In the genomic region with DNA sequence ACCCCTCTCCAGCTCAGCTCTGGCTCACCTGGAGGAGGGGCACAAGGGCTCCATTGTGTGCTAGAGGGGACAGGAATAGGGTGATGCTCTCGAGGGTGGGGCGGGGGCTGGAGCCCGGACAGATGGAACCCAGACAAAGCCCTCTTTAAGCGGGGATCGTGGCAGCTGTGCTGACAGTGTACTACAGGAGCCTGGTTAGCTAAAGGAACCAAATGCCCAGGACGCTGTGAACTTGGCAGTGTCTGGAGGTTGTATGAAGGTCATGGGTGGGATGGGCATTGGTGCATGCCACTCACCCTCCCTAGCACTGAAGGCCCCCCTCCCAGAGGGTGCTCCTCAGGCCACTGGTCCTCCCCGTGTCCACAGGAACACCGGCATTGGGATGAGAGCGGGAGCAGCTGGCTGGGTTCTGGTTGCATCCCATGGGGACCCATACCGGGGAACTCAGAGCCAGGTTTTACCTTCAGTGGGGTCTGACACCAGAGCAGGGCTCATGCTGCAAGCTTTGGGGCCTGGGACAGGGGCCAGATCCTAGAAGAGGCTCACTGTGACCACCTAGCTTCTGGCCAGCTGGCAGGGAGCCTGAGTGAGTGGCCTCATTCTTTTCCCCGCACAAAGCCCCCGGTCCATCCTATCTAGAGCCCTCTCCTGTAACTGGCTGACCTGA, we compare ENCODE assay signal across 16 cellular contexts. TPM values are rescaled to one million over a fixed set of nuclear protein-coding genes. Genes with fewer than 3 reads are reported as not detected.
DNase-seq lines count a peak whose midpoint lies in the region; ATAC-seq lines count a peak whose summit lies in the region.
"Had no signal": no experiment of that assay in that cellular context is flagged by ENCODE, and none has a peak within 500 bp of the region (broad histone marks: within the 10 kb centered on the region; RNA-seq: fewer than 3 reads in every experiment).

No MANE protein-coding gene starts in this region.

- H3K36me3 ChIP-seq in H7 (replicated peaks; ENCODE audit: control insufficient read depth, insufficient read depth, low read length) = no peaks in the 10 kb centered on the region
- H3K36me3 ChIP-seq: gastroesophageal sphincter had no signal

- peak overlapping the region; percentile 95 for H3K27ac ChIP-seq in cingulate gyrus (ENCODE audit: low read depth, low read length)
- H3K27ac ChIP-seq: gastroesophageal sphincter had no signal

- no peak overlapping the region for H3K4me3 ChIP-seq in H7 (ENCODE audit: insufficient read depth, low read depth, low read length)
- H3K4me3 ChIP-seq: gastroesophageal sphincter had no signal

- no peak for ATAC-seq in GM21360 (IDR thresholded peaks at IDR 0.05; ENCODE audit: unreplicated experiment)
- ATAC-seq in GM21447 (IDR thresholded peaks at IDR 0.05; ENCODE audit: unreplicated experiment) = no peak
- ATAC-seq: gastroesophageal sphincter had no signal

- peak; percentile 43 for DNase-seq in H7
- DNase-seq in NCI-H345 treated with DMSO at 0.1 percent for 48 hours (lab: John Stamatoyannopoulos, UW; ENCODE audit: unreplicated experiment) = peak; percentile 58
- peak; percentile 69 for DNase-seq in putamen (ENCODE audit: low spot score)
- no peak for DNase-seq in HK-2 (ENCODE audit: unreplicated experiment)
- DNase-seq: activated CD4-positive, alpha-beta memory T cell treated with anti-CD3 and anti-CD28 coated beads, Interleukin-2, amount 10 ng/mL, durations not matched to agents 7 days and 5 days; GOT3; IMR-90; stimulated activated naive CD4-positive, alpha-beta T cell had no signal

- H3K27me3 ChIP-seq in H7 (ENCODE audit: control insufficient read depth, insufficient read depth, low read length) = no peaks in the 10 kb centered on the region

RNA-seq across cellular contexts. Expression of a gene that starts 11.9 kb away (rescaled TPM):
- total RNA-seq in H7 (2014; rRNA removed; shearing (Covaris generic)) = 0.52 and 1.1 TPM in 2 replicates
- total RNA-seq: B cell, IMR-90 had no signal

RNA-seq across cellular contexts. Expression of a gene that starts 23.7 kb away (rescaled TPM):
- total RNA-seq in H7 (2014; rRNA removed; shearing (Covaris generic)) = 1.3 and 1.4 TPM in 2 replicates
- total RNA-seq: activated T-helper 1 cell treated with anti-CD3 and anti-CD28 coated beads, Interleukin-12 subunit alpha, Interleukin-12 subunit beta, Interleukin-2, Interleukin-4 antibody, amounts not matched to agents 30 ng/mL and 10 ng/mL and 1 ng/mL, durations not matched to agents 14 hours and 24 hours and 36 hours; B cell; gastroesophageal sphincter; IMR-90; mesenteric fat pad had no signal

RNA-seq across cellular contexts. Expression of a gene that starts 29.3 kb away (rescaled TPM):
- not detected in 2 replicates for total RNA-seq in H7 (2014; rRNA removed; shearing (Covaris generic))
- total RNA-seq: activated T-helper 1 cell treated with anti-CD3 and anti-CD28 coated beads, Interleukin-12 subunit alpha, Interleukin-12 subunit beta, Interleukin-2, Interleukin-4 antibody, amounts not matched to agents 30 ng/mL and 10 ng/mL and 1 ng/mL, durations not matched to agents 14 hours and 24 hours and 36 hours; B cell; cerebellum; IMR-90; mesenteric fat pad had no signal
